27 cellular contexts compared by ENCODE assay signal in genomic region chr6:105276374-105276773, GRCh38.
DNase-seq lines count a peak whose midpoint lies in the region; ATAC-seq, FAIRE-seq and TF ChIP-seq lines count a peak whose summit lies in the region.
"Had no signal": no experiment of that assay in that cellular context is flagged by ENCODE, and none has a peak within 500 bp of the region (broad histone marks: within the 10 kb centered on the region; RNA-seq: fewer than 3 reads in every experiment).

No MANE protein-coding gene starts in this region.

- DNase-seq in HepG2 (ENCODE audit: low spot score) (no peak), right lobe of liver (no peak), bronchial epithelial cell (ENCODE audit: low read depth) (no peak), psoas muscle (no peak), SW480 (ENCODE audit: low spot score) (no peak), HK-2 (ENCODE audit: unreplicated experiment) (no peak)
- DNase-seq: ACHN; BE2C; C1 segment of cervical spinal cord; CD4-positive, alpha-beta memory T cell; CD4-positive, CD25-positive, alpha-beta regulatory T cell; CD8-positive, alpha-beta memory T cell; COR-L47; DMS 273 treated with DMSO at 0.1 percent for 48 hours; DMS153; DMS53; DMS79; DND-41; EL; GDM1 had no signal

- ATAC-seq in HepG2 (no peak), right lobe of liver (no peak), psoas muscle (peak; percentile 25 to 64 (median 44)), GM19467 (IDR thresholded peaks at IDR 0.05; ENCODE audit: unreplicated experiment) (no peak)
- ATAC-seq: GM12878 had no signal

- no peaks in the 10 kb centered on the region for H3K9me3 ChIP-seq in HepG2 (ENCODE audit: low read length)
- H3K9me3 ChIP-seq in right lobe of liver, result no peaks in the 10 kb centered on the region
- H3K9me3 ChIP-seq in psoas muscle, result no peaks in the 10 kb centered on the region
- H3K9me3 ChIP-seq: BE2C, BLaER1 had no signal

- intact Hi-C loops in HepG2 (cut with micrococcal nuclease; ENCODE audit: unreplicated experiment), result no loop called here
- intact Hi-C loops in right lobe of liver (cut with DNase I), result no loop called here
- intact Hi-C loops in psoas muscle (cut with DNase I), result loop anchor here (5.0 to 10.0 kb wide), 2 partner anchors 94 to 182 kb away; partner anchors contain the start of gene POPDC3 (in 2 of the 2)

- no peak for TF ChIP-seq POLR2A in HepG2 (IDR thresholded peaks at IDR 0.05; ENCODE audit: insufficient read depth in 1 of 2, low read depth in 2 of 2, low read length in 2 of 2)
- no peak for TF ChIP-seq POLR2A in right lobe of liver (IDR thresholded peaks at IDR 0.05)

- H2AFZ ChIP-seq in HepG2 (ENCODE audit: low read length), result no peak overlapping the region

- TF ChIP-seq RAD21 in HepG2 (CRISPR knock-in tag; IDR thresholded peaks at IDR 0.05), result no peak

- TF ChIP-seq CTCF in HepG2 (CRISPR knock-in tag; IDR thresholded peaks at IDR 0.05) (no peak), right lobe of liver (IDR thresholded peaks at IDR 0.05) (no peak), bronchial epithelial cell (IDR thresholded peaks at IDR 0.05; ENCODE audit: insufficient read depth, low read length, severe bottlenecking) (no peak), psoas muscle (IDR thresholded peaks at IDR 0.05) (no peak)

- H3K9ac ChIP-seq in HepG2 (ENCODE audit: insufficient read depth, low read depth, low read length), result no peak overlapping the region
- H3K9ac ChIP-seq: BLaER1 had no signal

- no peak for FAIRE-seq in HepG2 (lab: Jason Lieb, UNC)
- peak; percentile 40 for FAIRE-seq in bronchial epithelial cell (lab: Jason Lieb, UNC)
- FAIRE-seq: GM12878, GM12892, GM18507, GM19239 had no signal

- H4K20me1 ChIP-seq in HepG2 (ENCODE audit: insufficient read depth, low read length), result no peaks in the 10 kb centered on the region
- H4K20me1 ChIP-seq: BLaER1 had no signal

- H3K4me1 ChIP-seq in HepG2 (ENCODE audit: insufficient read depth, low read length), result peaks cover 10% of the 10 kb centered on the region; the same call in 1 of the 2 replicates
- peaks cover 0 to 7% (median 0%) of the 10 kb centered on the region in 4 donors for H3K4me1 ChIP-seq in right lobe of liver
- peaks cover 48% of the 10 kb centered on the region for H3K4me1 ChIP-seq in psoas muscle
- H3K4me1 ChIP-seq: BLaER1 had no signal

- H3K36me3 ChIP-seq in HepG2 (replicated peaks in 1 of 2; ENCODE audit: control insufficient read depth in 1 of 2, insufficient read depth in 2 of 2, low read length in 2 of 2), result peaks cover 14 to 29% of the 10 kb centered on the region in 2 experiments
- peaks cover 0 to 26% (median 14%) of the 10 kb centered on the region in 4 donors for H3K36me3 ChIP-seq in right lobe of liver
- peaks cover 14% of the 10 kb centered on the region for H3K36me3 ChIP-seq in bronchial epithelial cell (ENCODE audit: control insufficient read depth, insufficient read depth, low read length)
- peaks cover 4 to 28% of the 10 kb centered on the region in 2 donors for H3K36me3 ChIP-seq in psoas muscle (ENCODE audit: insufficient read depth in 1 of 2, low read depth in 1 of 2)

- in situ Hi-C loops in HepG2 (cut with HindIII; ENCODE audit: extremely low pct_ligation_motif_present, low pct_unique_long_range_greater_than_20kb), result no loop called here

- H3K4me2 ChIP-seq in HepG2 (ENCODE audit: low read depth, low read length), result no peak overlapping the region
- H3K4me2 ChIP-seq: BLaER1 had no signal

- H3K27me3 ChIP-seq in HepG2 (ENCODE audit: control insufficient read depth in 1 of 2, insufficient read depth in 2 of 2, low read length in 2 of 2) (no peaks in the 10 kb centered on the region; a peak in 1 of 5 replicates), right lobe of liver (no peaks in the 10 kb centered on the region), bronchial epithelial cell (ENCODE audit: control insufficient read depth, insufficient read depth, low read length) (no peaks in the 10 kb centered on the region), psoas muscle (ENCODE audit: insufficient read depth in 3 of 3, low read length in 2 of 3) (no peaks in the 10 kb centered on the region)
- H3K27me3 ChIP-seq: BE2C, BLaER1 had no signal

- H3K4me3 ChIP-seq in HepG2 (replicated peaks in 1 of 3; ENCODE audit: insufficient read depth in 1 of 3, low read depth in 2 of 3, low read length in 3 of 3), result no peak overlapping the region
- H3K4me3 ChIP-seq in right lobe of liver, result no peak overlapping the region
- H3K4me3 ChIP-seq in bronchial epithelial cell (ENCODE audit: low read depth, low read length), result no peak overlapping the region
- H3K4me3 ChIP-seq in psoas muscle, result no peak overlapping the region
- H3K4me3 ChIP-seq: BLaER1, GM12878 had no signal

- no peak for TF ChIP-seq EP300 in HepG2 (IDR thresholded peaks at IDR 0.05; ENCODE audit: low read depth in 2 of 2, low read length in 2 of 2)
- no peak for TF ChIP-seq EP300 in HepG2 (CRISPR knock-in tag; IDR thresholded peaks at IDR 0.05; ENCODE audit: borderline replicate concordance)

- H3K79me2 ChIP-seq in HepG2 (ENCODE audit: insufficient read depth, low read length), result no peaks in the 10 kb centered on the region

- CTCF ChIA-PET in HepG2 (lab: Yijun Ruan, JAX; ENCODE audit: low intra/inter-chr PET ratio, low total read pairs), result no interaction called here

- WGBS in HepG2 (ENCODE audit: low lambda C conversion rate), result 99% methylated on average over 3 of the region's 3 CpGs
- WGBS in right lobe of liver (ENCODE audit: insufficient coverage, low coverage, low lambda C conversion rate, missing lambda C conversion rate), result 95% methylated on average over 3 of the region's 3 CpGs
- WGBS in psoas muscle, 3 donors, result 24 to 57% (median 38%) methylated on average over 3 of the region's 3 CpGs

- POLR2A ChIA-PET in HepG2 (lab: Yijun Ruan, JAX), result no interaction called here

- H3K27ac ChIP-seq in HepG2 (ENCODE audit: extremely low read length, insufficient read depth, low read length) (no peak overlapping the region), right lobe of liver (no peak overlapping the region), psoas muscle (peak overlapping the region; percentile 90)
- H3K27ac ChIP-seq: 22Rv1, BLaER1 had no signal

- BruUV-seq in HepG2 (replicated peaks; lab: Mats Ljungman, UMichigan), result no TSS peak

TF ChIP-seq in HepG2, 621 proteins besides CTCF, POLR2A, EP300 and RAD21:
- TF ChIP-seq RBM22 (optimal IDR thresholded peaks at IDR 0.05; ENCODE audit: low read length) (peak; percentile 29), SMARCE1 (IDR thresholded peaks at IDR 0.05; ENCODE audit: borderline replicate concordance) (no peak)

Comparison
In these comparisons a context has a peak if more than half of its experiments do, and no peak if none do; other contexts are left out.
1. ATAC-seq: peak in psoas muscle (4 of 4); none in HepG2 (single experiment), right lobe of liver (0 of 4) and GM19467 (single experiment).
2. intact Hi-C loops: an anchor here in psoas muscle (5.0 to 10.0 kb wide); none called in HepG2 and right lobe of liver.